22 cellular contexts compared by ENCODE assay signal in genomic region chr11:65156926-65157325, GRCh38. TPM values are rescaled to one million over a fixed set of nuclear protein-coding genes. Genes with fewer than 3 reads are reported as not detected.
"Had no signal": no experiment of that assay in that cellular context is flagged by ENCODE, and none has a peak within 500 bp of the region (broad histone marks: within the 10 kb centered on the region; RNA-seq: fewer than 3 reads in every experiment).

No MANE protein-coding gene starts in this region.

- DNase-seq: Karpas-422, KG1, MG63, NCI-H1092, NCI-H1105 treated with DMSO at 0.1 percent for 48 hours, NCI-H1417 treated with DMSO at 0.1 percent for 48 hours, NCI-H146, NCI-H1694 treated with DMSO at 0.1 percent for 48 hours, NCI-H1930, NCI-H2081, NCI-H2107, NCI-H2227 treated with DMSO at 0.1 percent for 48 hours, NCI-H524, NCI-H526 treated with DMSO at 0.1 percent for 48 hours, NCI-H748 treated with DMSO at 0.1 percent for 48 hours, Right ventricle myocardium superior, RPMI8226, SIG-M5 had no signal

- H3K9me3 ChIP-seq: MG63, SJSA1 had no signal

- H3K27me3 ChIP-seq: MG63 had no signal

- H3K4me3 ChIP-seq: MG63, SJSA1, SK-N-MC had no signal

- H3K27ac ChIP-seq: SJSA1, SK-N-MC had no signal

- H3K36me3 ChIP-seq: MG63, SJSA1 had no signal

RNA-seq across cellular contexts. Expression of gene SPDYC, which starts 13.1 kb away (rescaled TPM):
- total RNA-seq: HT-29, NCI-H460, Right ventricle myocardium superior, SJSA1 had no signal
